1 cellular context compared by ENCODE assay signal in the genomic region with DNA sequence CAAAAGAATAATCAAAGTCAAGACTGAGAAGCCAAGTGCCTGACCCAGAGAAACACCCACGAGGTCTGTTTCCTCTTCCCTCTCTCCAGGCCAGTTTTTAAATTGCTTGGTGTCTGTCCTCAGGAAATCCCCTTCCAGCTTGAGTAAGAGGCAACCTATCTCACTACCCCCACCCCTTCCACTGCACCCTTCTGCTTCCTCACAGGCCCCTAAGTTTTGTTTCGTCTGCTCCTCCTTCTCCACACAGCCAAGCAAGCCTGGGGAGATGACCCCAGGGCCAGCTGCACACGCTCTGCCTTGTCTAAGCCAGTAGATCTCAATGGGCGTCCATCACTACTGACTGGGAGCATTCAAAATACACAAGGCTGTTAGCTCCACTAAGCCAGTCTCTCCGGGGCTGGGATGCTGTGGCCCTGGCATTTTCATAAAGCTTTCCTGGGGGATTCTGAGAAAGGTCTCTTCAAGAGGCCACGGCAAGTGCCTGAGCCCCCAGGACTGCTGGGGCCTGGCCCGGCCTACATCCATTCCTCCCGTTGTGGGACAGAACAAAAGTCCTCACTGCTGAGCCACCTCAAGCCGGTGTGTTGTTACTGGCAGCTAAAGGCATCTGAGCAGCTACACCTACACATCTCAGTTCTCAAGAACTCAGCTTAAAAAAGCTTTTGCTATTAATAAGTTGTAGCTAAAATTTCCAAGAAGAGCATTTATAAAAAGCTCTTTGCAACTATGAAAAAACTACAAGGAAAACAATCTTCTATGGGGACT.
TF ChIP-seq lines count a peak whose summit lies in the region.

No MANE protein-coding gene starts in this region.

TF ChIP-seq in H1, 55 proteins besides CTCF, POLR2A, EP300 and RAD21:
- TF ChIP-seq POLR2AphosphoS5 (IDR thresholded peaks at IDR 0.05; ENCODE audit: low read depth, low read length) (0 out of 2 replicates have a peak, but pooled peaks have one; percentile 39), USF2 (IDR thresholded peaks at IDR 0.05; ENCODE audit: low read length) (no peak)
